In genomic region chr5:138330813-138331448, GRCh38 we compare ENCODE assay signal across 8 cellular contexts. TPM values are rescaled to one million over a fixed set of nuclear protein-coding genes. Genes with fewer than 3 reads are reported as not detected.
DNase-seq lines count a peak whose midpoint lies in the region; ATAC-seq and TF ChIP-seq lines count a peak whose summit lies in the region.

No MANE protein-coding gene starts in this region.

- H3K4me3 ChIP-seq in BLaER1 (peak overlapping the region; percentile 73), Karpas-422 (ENCODE audit: low read length) (peak overlapping the region; percentile 93)

- H3K4me1 Mint-ChIP-seq in chondrocyte (ENCODE audit: low read depth) = peaks cover 24% of the 10 kb centered on the region
- peaks cover 7 to 17% (median 15%) of the 10 kb centered on the region in 4 donors for H3K4me1 Mint-ChIP-seq in naive thymus-derived CD8-positive, alpha-beta T cell

- peaks cover 15% of the 10 kb centered on the region for H3K79me2 ChIP-seq in Karpas-422 (ENCODE audit: low read length)

- H3K9me3 ChIP-seq in BLaER1 (no peaks in the 10 kb centered on the region), Karpas-422 (ENCODE audit: low read length) (no peaks in the 10 kb centered on the region)

- peak overlapping the region; percentile 91 for H3K4me2 ChIP-seq in BLaER1
- H3K4me2 ChIP-seq in Karpas-422 (ENCODE audit: low read depth, low read length, poor library complexity, severe bottlenecking) = peak overlapping the region; percentile 95

- no peaks in the 10 kb centered on the region for H4K20me1 ChIP-seq in BLaER1
- H4K20me1 ChIP-seq in Karpas-422 (ENCODE audit: insufficient read depth, low read depth, low read length) = no peaks in the 10 kb centered on the region

- H2AFZ ChIP-seq in Karpas-422 (ENCODE audit: low read length) = peak overlapping the region; percentile 67

- H3K9me3 Mint-ChIP-seq in chondrocyte (ENCODE audit: low read depth) = no peaks in the 10 kb centered on the region
- no peaks in the 10 kb centered on the region for H3K9me3 Mint-ChIP-seq in naive thymus-derived CD8-positive, alpha-beta T cell

- POLR2A ChIA-PET in naive thymus-derived CD8-positive, alpha-beta T cell (lab: Charles Lee) = interaction anchor here (1.1 to 13.9 kb wide), 2 partner anchors 20 to 245 kb away, joined by 6 to 274 read pairs; partner anchors contain the start of genes HSPA9 and KDM3B

- H3K36me3 ChIP-seq in BLaER1 (peaks cover 24% of the 10 kb centered on the region), Karpas-422 (ENCODE audit: insufficient read depth, low read length) (no peaks in the 10 kb centered on the region)

- peak overlapping the region; percentile 86 for H3K27ac Mint-ChIP-seq in chondrocyte (ENCODE audit: unreplicated experiment)
- H3K27ac Mint-ChIP-seq in naive thymus-derived CD8-positive, alpha-beta T cell = peak overlapping the region in 3 of 10 donors; percentile 19 to 76 (median 46)

- no peaks in the 10 kb centered on the region for H3K36me3 Mint-ChIP-seq in chondrocyte (ENCODE audit: low read depth)
- no peaks in the 10 kb centered on the region for H3K36me3 Mint-ChIP-seq in naive thymus-derived CD8-positive, alpha-beta T cell

- H3K4me3 Mint-ChIP-seq in chondrocyte (ENCODE audit: unreplicated experiment) = peak overlapping the region; percentile 75
- H3K4me3 Mint-ChIP-seq in naive thymus-derived CD8-positive, alpha-beta T cell = peak overlapping the region; percentile 82 to 97 (median 88)

- H3K27me3 ChIP-seq in BLaER1 = no peaks in the 10 kb centered on the region
- H3K27me3 ChIP-seq in Karpas-422 (ENCODE audit: low read length) = no peaks in the 10 kb centered on the region

- H3K9ac ChIP-seq in BLaER1 (peak overlapping the region; percentile 76), Karpas-422 (ENCODE audit: low read length) (peak overlapping the region; percentile 80)

- no peaks in the 10 kb centered on the region for H3K27me3 Mint-ChIP-seq in chondrocyte (ENCODE audit: low read depth)
- H3K27me3 Mint-ChIP-seq in naive thymus-derived CD8-positive, alpha-beta T cell = no peaks in the 10 kb centered on the region

- H3K27ac ChIP-seq in BLaER1 = peak overlapping the region; percentile 56
- peak overlapping the region; percentile 23; the same call in 1 of the 2 replicates for H3K27ac ChIP-seq in Karpas-422 (ENCODE audit: low read length)

- no peaks in the 10 kb centered on the region for H3K9me2 ChIP-seq in Karpas-422 (replicated peaks; ENCODE audit: insufficient read depth, low read length)

- no peak for DNase-seq in Karpas-422
- no peak for DNase-seq in chondrocyte (ENCODE audit: low spot score)
- no peak for DNase-seq in naive thymus-derived CD8-positive, alpha-beta T cell
- no peak for DNase-seq in cerebellum (ENCODE audit: low spot score)
- no peak for DNase-seq in globus pallidus (ENCODE audit: low spot score)

- no peak for TF ChIP-seq CTCF in chondrocyte (IDR thresholded peaks at IDR 0.05)

- ATAC-seq in naive thymus-derived CD8-positive, alpha-beta T cell = no peak
- ATAC-seq in HG03469 (IDR thresholded peaks at IDR 0.05; ENCODE audit: unreplicated experiment) = no peak
- ATAC-seq in HG02571 (IDR thresholded peaks at IDR 0.05; ENCODE audit: unreplicated experiment) = no peak

- H3K4me1 ChIP-seq in BLaER1 = peaks cover 27% of the 10 kb centered on the region
- peaks cover 21% of the 10 kb centered on the region for H3K4me1 ChIP-seq in Karpas-422 (ENCODE audit: low read length)

RNA-seq across cellular contexts. Expression of gene CDC25C, which starts 0.7 kb away (rescaled TPM):
- 6.1 and 11.1 TPM in 2 replicates for total RNA-seq in Karpas-422 (2014; rRNA removed; shearing (Covaris generic); ENCODE audit: low replicate concordance)
- total RNA-seq in chondrocyte = 1.2 to 1.6 TPM (median 1.6 TPM) in 3 replicates
- not detected for total RNA-seq in naive thymus-derived CD8-positive, alpha-beta T cell
- polyA plus RNA-seq in naive thymus-derived CD8-positive, alpha-beta T cell = not detected
- total RNA-seq in cerebellum = 5.1 TPM

RNA-seq across cellular contexts. Expression of gene FAM53C, which starts 7.1 kb away (rescaled TPM):
- 48.2 and 62.8 TPM in 2 replicates for total RNA-seq in Karpas-422 (2014; rRNA removed; shearing (Covaris generic); ENCODE audit: low replicate concordance)
- total RNA-seq in chondrocyte (34.3 to 34.8 TPM (median 34.7 TPM) in 3 replicates), cerebellum (27.4 TPM)
- total RNA-seq in naive thymus-derived CD8-positive, alpha-beta T cell = 10 to 100 TPM; 28.6 to 29.6 TPM
- 10 to 100 TPM; 18.6 to 22.2 (median 20.3) TPM for polyA plus RNA-seq in naive thymus-derived CD8-positive, alpha-beta T cell

RNA-seq across cellular contexts. Expression of gene KDM3B, which starts 21.6 kb away (rescaled TPM):
- total RNA-seq in Karpas-422 (2014; rRNA removed; shearing (Covaris generic); ENCODE audit: low replicate concordance) = 44.9 and 56.3 TPM in 2 replicates
- total RNA-seq in chondrocyte (37.6 to 51.5 TPM (median 39.1 TPM) in 3 replicates), cerebellum (84.8 TPM)
- 10 to 100 TPM; 84.0 to 97.5 TPM for total RNA-seq in naive thymus-derived CD8-positive, alpha-beta T cell
- 10 to 100 TPM in 2 of 3 donors, 1 to 10 TPM in 1; 6.9 to 12.3 (median 10.6) TPM for polyA plus RNA-seq in naive thymus-derived CD8-positive, alpha-beta T cell

RNA-seq across cellular contexts. Expression of gene GFRA3, which starts 56.5 kb away (rescaled TPM):
- total RNA-seq in Karpas-422 (2014; rRNA removed; shearing (Covaris generic); ENCODE audit: low replicate concordance) = 0.37 TPM in 1 of 2 replicates, not detected in the other
- total RNA-seq in chondrocyte = 0.12 to 0.23 TPM in 2 of 3 replicates, not detected in the other
- total RNA-seq in naive thymus-derived CD8-positive, alpha-beta T cell = not detected
- polyA plus RNA-seq in naive thymus-derived CD8-positive, alpha-beta T cell = not detected
- total RNA-seq in cerebellum = 0.09 TPM
